Comparison of ENCODE assay signal across 14 cellular contexts in genomic region chr13:97273341-97273831, GRCh38. TPM values are rescaled to one million over a fixed set of nuclear protein-coding genes. Genes with fewer than 3 reads are reported as not detected.
A peak's percentile ranks its signal among the peaks of the same experiment; 100 is the strongest.
DNase-seq lines count a peak whose midpoint lies in the region; ATAC-seq and TF ChIP-seq lines count a peak whose summit lies in the region.
"Had no signal": no experiment of that assay in that cellular context is flagged by ENCODE, and none has a peak within 500 bp of the region (broad histone marks: within the 10 kb centered on the region; RNA-seq: fewer than 3 reads in every experiment).

No MANE protein-coding gene starts in this region.

- ATAC-seq in Panc1 (no peak), HG02763 (IDR thresholded peaks at IDR 0.05; ENCODE audit: unreplicated experiment) (no peak)
- ATAC-seq: activated naive CD8-positive, alpha-beta T cell treated with anti-CD3 and anti-CD28 coated beads, Interleukin-2, amount 50 U/mL, for 24 hours had no signal

- peaks cover 80% of the 10 kb centered on the region for H3K79me2 ChIP-seq in GM23248 (ENCODE audit: insufficient read depth)

- in situ Hi-C loops in GM23248 (cut with MboI) = no loop called here
- in situ Hi-C loops in Panc1 (cut with HindIII; ENCODE audit: low pct_unique_long_range_greater_than_20kb, low sequenced_read_pairs) = no loop called here
- in situ Hi-C loops in G401 (cut with HindIII; ENCODE audit: low sequenced_read_pairs) = no loop called here

- POLR2A ChIA-PET in Panc1 (lab: Charles Lee) = no interaction called here

- H3K27ac ChIP-seq in GM23248 = peak overlapping the region; percentile 89
- H3K27ac ChIP-seq in Panc1 (ENCODE audit: low read length) = peak overlapping the region; percentile 99
- H3K27ac ChIP-seq in skin epidermis = peak overlapping the region in 19 of 21 experiments; percentile 18 to 79 (median 69)
- H3K27ac ChIP-seq: C4-2B, VCaP had no signal

- no peak overlapping the region for H3K9ac ChIP-seq in GM23248

- WGBS in GM23248 (ENCODE audit: low coverage in 1 of 2, low lambda C conversion rate in 2 of 2, missing lambda C conversion rate in 2 of 2), 2 experiments = 61 to 63% methylated on average over 5 of the region's 5 CpGs

- H2AFZ ChIP-seq in GM23248 = no peak overlapping the region

- DNase-seq in GM23248 (peak; percentile 53), Panc1 (ENCODE audit: low read depth, low spot score) (no peak), fibroblast of the aortic adventitia (ENCODE audit: low read depth) (peak; percentile 21), G401 (ENCODE audit: low spot score) (no peak), NCI-H1092 treated with DMSO at 0.1 percent for 48 hours (lab: John Stamatoyannopoulos, UW) (no peak)
- DNase-seq in activated CD4-positive, alpha-beta T cell treated with anti-CD3 and anti-CD28 coated beads, Interleukin-2, amount 50 U/mL, for 4 hours = no peak
- DNase-seq: activated naive CD8-positive, alpha-beta T cell treated with anti-CD3 and anti-CD28 coated beads, Interleukin-2, amount 50 U/mL, for 24 hours; glutamatergic neuron; NCI-H1417 treated with DMSO at 0.1 percent for 48 hours; stimulated activated CD4-positive, alpha-beta T cell treated with anti-CD3 and anti-CD28 coated beads, Interleukin-15, amount 100 ng/mL, for 24 hours had no signal

- H4K20me1 ChIP-seq in GM23248 (ENCODE audit: insufficient read depth) = no peaks in the 10 kb centered on the region

- TF ChIP-seq CTCF in Panc1 (IDR thresholded peaks at IDR 0.05) (no peak), fibroblast of the aortic adventitia (IDR thresholded peaks at IDR 0.05; ENCODE audit: insufficient read depth, low read length) (no peak)

- peaks cover 56% of the 10 kb centered on the region for H3F3A ChIP-seq in GM23248 (ENCODE audit: insufficient read depth)

- H3K9me2 ChIP-seq in GM23248 (ENCODE audit: insufficient read depth) = no peaks in the 10 kb centered on the region

- intact Hi-C loops in Panc1 (cut with micrococcal nuclease; ENCODE audit: unreplicated experiment) = no loop called here

- H3K4me3 ChIP-seq in GM23248 = no peak overlapping the region
- H3K4me3 ChIP-seq in Panc1 (ENCODE audit: low read depth in 2 of 2, low read length in 2 of 2) = no peak overlapping the region
- H3K4me3 ChIP-seq in fibroblast of the aortic adventitia (ENCODE audit: low read depth, low read length) = no peak overlapping the region
- H3K4me3 ChIP-seq in skin epidermis = no peak overlapping the region

- no TSS peak for BruUV-seq in Panc1 (replicated peaks; lab: Mats Ljungman, UMichigan)

- no peaks in the 10 kb centered on the region for H3K27me3 ChIP-seq in GM23248 (replicated peaks; ENCODE audit: insufficient read depth)
- H3K27me3 ChIP-seq in Panc1 (ENCODE audit: control insufficient read depth, insufficient read depth, low read length) = no peaks in the 10 kb centered on the region

- H3K4me1 ChIP-seq in GM23248 (ENCODE audit: insufficient read depth) (peaks cover 63% of the 10 kb centered on the region), Panc1 (ENCODE audit: control insufficient read depth, insufficient read depth, low read length) (peaks cover 94% of the 10 kb centered on the region)

- H3K36me3 ChIP-seq in GM23248 (ENCODE audit: low read depth) = peaks cover 9% of the 10 kb centered on the region; the same call in 1 of the 2 replicates
- H3K36me3 ChIP-seq in Panc1 (ENCODE audit: control insufficient read depth, insufficient read depth, low read length) = peaks cover 16% of the 10 kb centered on the region; the same call in 1 of the 2 replicates

- peak overlapping the region; percentile 79 for H3K4me2 ChIP-seq in GM23248 (ENCODE audit: unreplicated experiment)

- H3K9me3 ChIP-seq in GM23248 (ENCODE audit: low read depth) (no peaks in the 10 kb centered on the region), Panc1 (ENCODE audit: control insufficient read depth, insufficient read depth, low read depth, low read length) (no peaks in the 10 kb centered on the region)

- CTCF ChIA-PET in Panc1 (lab: Charles Lee) = interaction anchor here (0.6 kb wide), 1 partner anchor 14 kb away, joined by 10 read pairs; no protein-coding TSS in a partner anchor

RNA-seq across cellular contexts. Expression of gene MBNL2, which starts 51.3 kb away (rescaled TPM):
- 59.9 and 79.5 TPM in 2 replicates for total RNA-seq in GM23248 (2014; rRNA removed; shearing (Covaris generic))
- polyA plus RNA-seq in GM23248 (2016; fragmentation: Nextera tagmentation; extraction: Ambion mirVana) = 46.7 and 49.1 TPM in 2 replicates
- total RNA-seq in Panc1 (2021; ENCODE audit: unreplicated experiment) (103 TPM), fibroblast of the aortic adventitia (ENCODE audit: low replicate concordance) (44.3 and 120 TPM in 2 replicates)
- 42.3 TPM for polyA plus RNA-seq in Panc1 (2012; ENCODE audit: insufficient read length)
- 1.7 and 3.0 TPM in 2 replicates for total RNA-seq in G401 (2014; rRNA removed; shearing (Covaris generic))

Comparison
In these comparisons a context has a peak if more than half of its experiments do, and no peak if none do; other contexts are left out.
1. DNase-seq: peak in GM23248 (single experiment) and fibroblast of the aortic adventitia (single experiment); none in Panc1 (single experiment), G401 (single experiment), activated CD4-positive, alpha-beta T cell treated with anti-CD3 and anti-CD28 coated beads, Interleukin-2, amount 50 U/mL, for 4 hours (0 of 2) and NCI-H1092 treated with DMSO at 0.1 percent for 48 hours (single experiment).
2. RNA of gene MBNL2, which starts 51.3 kb away (total RNA-seq): 44.3 to 120 TPM in fibroblast of the aortic adventitia, 103 TPM in Panc1 (single experiment) and 59.9 to 79.5 TPM in GM23248; 1.7 to 3.0 TPM in G401; every median in the first group is over 10 times any median in the second.
3. Peak in every context shown above with its lines, with median percentiles within 50 percentile points of each other: H3K27ac ChIP-seq.